Comparison of ENCODE assay signal across 8 cellular contexts in the genomic region with DNA sequence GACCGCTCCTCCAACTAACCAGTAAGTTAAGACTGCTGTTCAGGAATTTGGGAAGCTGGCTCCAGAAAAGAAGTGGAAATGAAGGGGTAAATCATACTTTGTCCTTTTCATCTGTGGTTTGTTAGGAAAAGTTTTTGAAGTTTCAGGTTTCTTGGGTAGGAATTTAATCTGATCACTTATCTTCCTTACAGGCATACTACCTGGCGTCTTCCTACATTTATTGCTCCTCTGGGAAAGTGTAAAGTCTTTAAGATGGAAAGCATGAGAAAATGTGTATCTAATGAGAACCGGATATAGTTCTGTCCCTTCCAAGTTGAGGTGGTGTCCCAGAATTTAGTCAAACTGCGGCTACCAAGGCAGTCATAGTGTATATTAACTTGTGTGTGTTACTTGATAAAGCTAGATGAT. TPM values are rescaled to one million over a fixed set of nuclear protein-coding genes. Genes with fewer than 3 reads are reported as not detected.
A peak's percentile ranks its signal among the peaks of the same experiment; 100 is the strongest.
DNase-seq lines count a peak whose midpoint lies in the region; ATAC-seq, FAIRE-seq and TF ChIP-seq lines count a peak whose summit lies in the region.

No MANE protein-coding gene starts in this region.

- no peaks in the 10 kb centered on the region for H3K36me3 ChIP-seq in ascending aorta
- no peaks in the 10 kb centered on the region for H3K36me3 ChIP-seq in HepG2 (replicated peaks in 1 of 2; ENCODE audit: control insufficient read depth in 1 of 2, insufficient read depth in 2 of 2, low read length in 2 of 2)
- no peaks in the 10 kb centered on the region for H3K36me3 ChIP-seq in thymus (ENCODE audit: control insufficient read depth, insufficient read depth)

- peak overlapping the region; percentile 86 for H3K4me2 ChIP-seq in HepG2 (ENCODE audit: low read depth, low read length)

- peak overlapping the region; percentile 70 to 84 for H3K4me3 ChIP-seq in ascending aorta
- peak overlapping the region; percentile 90 to 98 (median 96) for H3K4me3 ChIP-seq in HepG2 (replicated peaks in 1 of 3; ENCODE audit: insufficient read depth in 1 of 3, low read depth in 2 of 3, low read length in 3 of 3)
- H3K4me3 ChIP-seq in thymus (ENCODE audit: low read length): peak overlapping the region; percentile 76

- H3K4me1 ChIP-seq in ascending aorta (peaks cover 0 to 7% of the 10 kb centered on the region in 2 donors), HepG2 (ENCODE audit: insufficient read depth, low read length) (peaks cover 27% of the 10 kb centered on the region), thymus (ENCODE audit: control insufficient read depth, insufficient read depth, low read length) (peaks cover 10% of the 10 kb centered on the region)

- no peaks in the 10 kb centered on the region for H4K20me1 ChIP-seq in HepG2 (ENCODE audit: insufficient read depth, low read length)

- no peaks in the 10 kb centered on the region for H3K27me3 Mint-ChIP-seq in activated T-cell treated with anti-CD3 and anti-CD28 coated beads, Interleukin-2, amount 50 U/mL, for 24 hours

- no peak for TF ChIP-seq EP300 in HepG2 (IDR thresholded peaks at IDR 0.05; ENCODE audit: low read depth in 2 of 2, low read length in 2 of 2)
- TF ChIP-seq EP300 in HepG2 (CRISPR knock-in tag; IDR thresholded peaks at IDR 0.05; ENCODE audit: borderline replicate concordance): no peak

- intact Hi-C loops in ascending aorta (cut with DNase I) (loop anchor here (2.0 to 10.0 kb wide), 4 partner anchors 132 to 194 kb away; a partner anchor contains a TSS), HepG2 (cut with micrococcal nuclease; ENCODE audit: unreplicated experiment) (loop anchor here (5.0 kb wide), 2 partner anchors 118 to 143 kb away; a partner anchor contains a TSS)

- CTCF ChIA-PET in HepG2 (lab: Yijun Ruan, JAX; ENCODE audit: low intra/inter-chr PET ratio, low total read pairs): no interaction called here

- WGBS in HepG2 (ENCODE audit: low lambda C conversion rate): 5% methylated on average over 4 of the region's 4 CpGs
- WGBS in thymus: 26% methylated on average over 4 of the region's 4 CpGs

- POLR2A ChIA-PET in HepG2 (lab: Yijun Ruan, JAX): interaction anchor here (1.5 to 2.3 kb wide), 2 partner anchors 131 to 143 kb away, joined by 5 to 17 read pairs; a partner anchor contains a TSS

- H3K27me3 ChIP-seq in ascending aorta (no peaks in the 10 kb centered on the region), HepG2 (ENCODE audit: control insufficient read depth in 1 of 2, insufficient read depth in 2 of 2, low read length in 2 of 2) (no peaks in the 10 kb centered on the region; a peak in 1 of 5 replicates), thymus (ENCODE audit: control insufficient read depth, insufficient read depth) (no peaks in the 10 kb centered on the region)

- ATAC-seq in HepG2: no peak
- ATAC-seq in HG03045 (IDR thresholded peaks at IDR 0.05; ENCODE audit: unreplicated experiment): no peak

- TF ChIP-seq CTCF in ascending aorta (IDR thresholded peaks at IDR 0.05) (no peak), HepG2 (CRISPR knock-in tag; IDR thresholded peaks at IDR 0.05) (no peak)

- peak overlapping the region; percentile 84 to 89 for H3K27ac ChIP-seq in ascending aorta
- H3K27ac ChIP-seq in HepG2 (ENCODE audit: extremely low read length, insufficient read depth, low read length): peak overlapping the region; percentile 88
- no peak overlapping the region for H3K27ac ChIP-seq in thymus (ENCODE audit: low read depth)

- no peaks in the 10 kb centered on the region for H3K9me3 Mint-ChIP-seq in activated T-cell treated with anti-CD3 and anti-CD28 coated beads, Interleukin-2, amount 50 U/mL, for 24 hours

- peaks cover 43% of the 10 kb centered on the region for H3K4me1 Mint-ChIP-seq in activated T-cell treated with anti-CD3 and anti-CD28 coated beads, Interleukin-2, amount 50 U/mL, for 24 hours (ENCODE audit: low read depth)

- H3K9ac ChIP-seq in HepG2 (ENCODE audit: insufficient read depth, low read depth, low read length): peak overlapping the region; percentile 81

- no peaks in the 10 kb centered on the region for H3K9me3 ChIP-seq in ascending aorta
- H3K9me3 ChIP-seq in HepG2 (ENCODE audit: low read length): no peaks in the 10 kb centered on the region
- H3K9me3 ChIP-seq in thymus (ENCODE audit: control insufficient read depth): no peaks in the 10 kb centered on the region

- peak overlapping the region; percentile 99 for H3K4me3 Mint-ChIP-seq in activated T-cell treated with anti-CD3 and anti-CD28 coated beads, Interleukin-2, amount 50 U/mL, for 24 hours

- H3K36me3 Mint-ChIP-seq in activated T-cell treated with anti-CD3 and anti-CD28 coated beads, Interleukin-2, amount 50 U/mL, for 24 hours (ENCODE audit: low read depth): peaks cover 37% of the 10 kb centered on the region

- no peak for TF ChIP-seq POLR2A in HepG2 (IDR thresholded peaks at IDR 0.05; ENCODE audit: insufficient read depth in 1 of 2, low read depth in 2 of 2, low read length in 2 of 2)

- H2AFZ ChIP-seq in HepG2 (ENCODE audit: low read length): no peak overlapping the region

- in situ Hi-C loops in HepG2 (cut with HindIII; ENCODE audit: extremely low pct_ligation_motif_present, low pct_unique_long_range_greater_than_20kb): no loop called here

- FAIRE-seq in HepG2 (lab: Jason Lieb, UNC): no peak

- peak overlapping the region; percentile 99 for H3K27ac Mint-ChIP-seq in activated T-cell treated with anti-CD3 and anti-CD28 coated beads, Interleukin-2, amount 50 U/mL, for 24 hours

- BruUV-seq in HepG2 (replicated peaks; lab: Mats Ljungman, UMichigan): no TSS peak

- no peak for TF ChIP-seq RAD21 in HepG2 (CRISPR knock-in tag; IDR thresholded peaks at IDR 0.05)

- H3K79me2 ChIP-seq in HepG2 (ENCODE audit: insufficient read depth, low read length): peaks cover 41% of the 10 kb centered on the region

- no peak for DNase-seq in activated T-cell treated with anti-CD3 and anti-CD28 coated beads, Interleukin-2, amount 50 U/mL, for 24 hours
- no peak for DNase-seq in activated T-cell treated with anti-CD3 and anti-CD28 coated beads, Interleukin-2, amount 50 U/mL, for 1 hour
- DNase-seq in ascending aorta (ENCODE audit: low spot score in 2 of 2) (no peak), HepG2 (ENCODE audit: low spot score) (no peak), NCI-H1092 (lab: John Stamatoyannopoulos, UW) (no peak)
- no peak for DNase-seq in stimulated activated CD4-positive, alpha-beta T cell treated with anti-CD3 and anti-CD28 coated beads, Interleukin-4, amount 100 ng/mL, for 4 hours

TF ChIP-seq in HepG2, 621 proteins besides CTCF, POLR2A, EP300 and RAD21:
- no peak for TF ChIP-seq RFX1 (IDR thresholded peaks at IDR 0.05)
- TF ChIP-seq ZFP36L1 (CRISPR knock-in tag; IDR thresholded peaks at IDR 0.05): peak; percentile 62; the same call in 1 of the 2 replicates
TF ChIP-seq in HepG2: peak in this region for 1.

RNA-seq across cellular contexts. Expression of a gene that starts 1.3 kb away (rescaled TPM):
- total RNA-seq in ascending aorta (30.5 TPM), HepG2 (2016; rRNA removed; fragmentation: Illumina TruSeq; extraction: Trizol) (19.5 and 23.4 TPM in 2 replicates)
- total RNA-seq in HepG2 (2016; cell fraction: cytosol; rRNA removed; fragmentation: Illumina TruSeq; extraction: Trizol; ENCODE audit: low read depth): 4.1 and 4.5 TPM in 2 replicates
- total RNA-seq in HepG2 (2016; cell fraction: insoluble cytoplasmic fraction; rRNA removed; fragmentation: Illumina TruSeq; extraction: Trizol): 19.3 and 22.1 TPM in 2 replicates
- 6.9 and 8.2 TPM in 2 replicates for total RNA-seq in HepG2 (2016; cell fraction: membrane; rRNA removed; fragmentation: Illumina TruSeq; extraction: Trizol)
- total RNA-seq in HepG2 (2016; cell fraction: nucleus; rRNA removed; fragmentation: Illumina TruSeq; extraction: Trizol): 22.0 and 22.2 TPM in 2 replicates
- polyA plus RNA-seq in HepG2 (2011; rRNA removed) (17.7 and 20.5 TPM in 2 replicates), thymus (29.6 TPM)
- polyA plus RNA-seq in HepG2 (2011; cell fraction: cytosol; rRNA removed): 8.3 and 12.5 TPM in 2 replicates
- 16.9 and 18.3 TPM in 2 replicates for polyA plus RNA-seq in HepG2 (2011; cell fraction: nucleus; rRNA removed)
- polyA plus RNA-seq in HepG2 (2012): 13.9 and 17.0 TPM in 2 replicates
- 0.42 and 0.60 TPM in 2 replicates for polyA plus RNA-seq in HepG2 (2016; cell fraction: cytosol; fragmentation: Illumina TruSeq; extraction: Trizol; ENCODE audit: low read depth)
- polyA plus RNA-seq in HepG2 (2016; cell fraction: insoluble cytoplasmic fraction; fragmentation: Illumina TruSeq; extraction: Trizol; ENCODE audit: low read depth): 17.7 and 18.8 TPM in 2 replicates
- 2.2 and 2.5 TPM in 2 replicates for polyA plus RNA-seq in HepG2 (2016; cell fraction: membrane; fragmentation: Illumina TruSeq; extraction: Trizol; ENCODE audit: low read depth)
- polyA plus RNA-seq in HepG2 (2016; cell fraction: nucleus; fragmentation: Illumina TruSeq; extraction: Trizol; ENCODE audit: insufficient read depth, low read depth): 18.8 and 21.9 TPM in 2 replicates
- polyA minus RNA-seq in HepG2 (2011; rRNA and poly(A)+ RNA removed; ENCODE audit: low replicate concordance): 9.7 and 11.4 TPM in 2 replicates
- polyA minus RNA-seq in HepG2 (2011; cell fraction: cytosol; rRNA and poly(A)+ RNA removed): 11.5 and 12.7 TPM in 2 replicates
- 45.9 and 50.9 TPM in 2 replicates for polyA minus RNA-seq in HepG2 (2011; cell fraction: nucleus; rRNA and poly(A)+ RNA removed)
